22 cellular contexts compared by ENCODE assay signal in the genomic region with DNA sequence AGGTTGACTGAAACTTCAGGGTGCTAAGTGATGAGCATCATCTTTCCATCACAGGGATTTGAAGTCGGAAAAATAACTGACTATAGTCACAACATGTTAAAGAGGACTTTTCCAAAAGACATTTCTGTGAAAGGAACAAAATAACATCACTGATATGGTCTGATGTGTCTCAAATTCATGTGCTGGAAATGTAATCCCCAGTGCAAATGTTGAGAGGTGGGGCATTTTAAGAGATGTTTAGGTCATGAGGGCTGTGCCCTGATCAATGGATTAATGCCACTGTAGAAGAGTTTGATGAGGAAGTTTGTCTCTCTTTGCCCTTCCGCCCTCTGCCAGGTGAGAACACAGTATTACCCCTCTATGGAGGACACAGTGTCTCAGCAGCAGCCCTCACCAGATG.
DNase-seq lines count a peak whose midpoint lies in the region; ATAC-seq and TF ChIP-seq lines count a peak whose summit lies in the region.
"Had no signal": no experiment of that assay in that cellular context is flagged by ENCODE, and none has a peak within 500 bp of the region (broad histone marks: within the 10 kb centered on the region; RNA-seq: fewer than 3 reads in every experiment).

No MANE protein-coding gene starts in this region.

- H3F3A ChIP-seq in GM23338 (replicated peaks; ENCODE audit: low read depth): peaks cover 3% of the 10 kb centered on the region; the same call in 1 of the 2 replicates

- no peak overlapping the region for H3K4me3 ChIP-seq in CD4-positive, CD25-positive, alpha-beta regulatory T cell (ENCODE audit: low read depth, low read length)
- no peak overlapping the region for H3K4me3 ChIP-seq in GM23338
- H3K4me3 ChIP-seq: BLaER1, Peyer's patch, SJCRH30 had no signal

- H3K27ac Mint-ChIP-seq in CD4-positive, CD25-positive, alpha-beta regulatory T cell: peak overlapping the region in 2 of 3 donors; percentile 16 to 67
- peak overlapping the region; percentile 21; the same call in 1 of the 2 replicates for H3K27ac Mint-ChIP-seq in GM23338
- H3K27ac Mint-ChIP-seq in memory B cell: peak overlapping the region; percentile 18
- no peak overlapping the region for H3K27ac Mint-ChIP-seq in activated T-helper 1 cell treated with anti-CD3 and anti-CD28 coated beads, Interleukin-12 subunit alpha, Interleukin-12 subunit beta, Interleukin-2, Interleukin-4 antibody, amounts not matched to agents 30 ng/mL and 10 ng/mL and 1 ng/mL, durations not matched to agents 14 hours and 24 hours and 36 hours

- no peak for DNase-seq in CD4-positive, CD25-positive, alpha-beta regulatory T cell
- no peak for DNase-seq in GM23338 (ENCODE audit: low spot score)
- no peak for DNase-seq in memory B cell (ENCODE audit: low spot score in 2 of 2)
- no peak for DNase-seq in NCI-H2029 (lab: John Stamatoyannopoulos, UW)
- no peak for DNase-seq in SHP77 treated with DMSO at 0.1 percent for 48 hours (lab: John Stamatoyannopoulos, UW)
- no peak for DNase-seq in DMS79 treated with DMSO at 0.1 percent for 48 hours (lab: John Stamatoyannopoulos, UW)
- DNase-seq in activated T-helper 1 cell treated with anti-CD3 and anti-CD28 coated beads, Interleukin-12 subunit alpha, Interleukin-12 subunit beta, Interleukin-2, Interleukin-4 antibody, amounts not matched to agents 30 ng/mL and 10 ng/mL and 1 ng/mL, durations not matched to agents 14 hours and 24 hours and 36 hours (ENCODE audit: low spot score): no peak
- DNase-seq: ACHN; CD4-positive, alpha-beta memory T cell; GOT3; IMR-90; NCI-H1105; NCI-H146; NCI-H2029 treated with DMSO at 0.1 percent for 48 hours; NCI-H2171; NCI-H345; NCI-H524; Peyer's patch; SJCRH30 had no signal

- H3K27me3 Mint-ChIP-seq in CD4-positive, CD25-positive, alpha-beta regulatory T cell: no peaks in the 10 kb centered on the region
- peaks cover 12% of the 10 kb centered on the region for H3K27me3 Mint-ChIP-seq in GM23338 (ENCODE audit: insufficient read depth, low read depth, poor library complexity)
- no peaks in the 10 kb centered on the region for H3K27me3 Mint-ChIP-seq in memory B cell
- no peaks in the 10 kb centered on the region for H3K27me3 Mint-ChIP-seq in activated T-helper 1 cell treated with anti-CD3 and anti-CD28 coated beads, Interleukin-12 subunit alpha, Interleukin-12 subunit beta, Interleukin-2, Interleukin-4 antibody, amounts not matched to agents 30 ng/mL and 10 ng/mL and 1 ng/mL, durations not matched to agents 14 hours and 24 hours and 36 hours (ENCODE audit: insufficient read depth)
- H3K27me3 Mint-ChIP-seq: CD4-positive, alpha-beta memory T cell had no signal

- no peak overlapping the region for H3K27ac ChIP-seq in CD4-positive, CD25-positive, alpha-beta regulatory T cell (ENCODE audit: insufficient read depth, low read length, poor library complexity, severe bottlenecking)
- no peak overlapping the region; the same call in 1 of the 2 replicates for H3K27ac ChIP-seq in GM23338 (ENCODE audit: low read depth)
- peak overlapping the region; percentile 20 for H3K27ac ChIP-seq in cingulate gyrus (ENCODE audit: low read depth, low read length)
- H3K27ac ChIP-seq: BLaER1, Peyer's patch, SJCRH30 had no signal

- H2AFZ ChIP-seq in GM23338: no peak overlapping the region

- no peaks in the 10 kb centered on the region for H3K9me2 ChIP-seq in GM23338 (ENCODE audit: insufficient read depth)

- H3K36me3 ChIP-seq in CD4-positive, CD25-positive, alpha-beta regulatory T cell (ENCODE audit: control insufficient read depth, insufficient read depth, low read length): no peaks in the 10 kb centered on the region
- no peaks in the 10 kb centered on the region for H3K36me3 ChIP-seq in GM23338 (ENCODE audit: insufficient read depth)
- H3K36me3 ChIP-seq: SJCRH30 had no signal

- TF ChIP-seq CTCF in GM23338 (conservative IDR thresholded peaks at IDR 0.05; ENCODE audit: low read depth in 2 of 2): no peak

- no peaks in the 10 kb centered on the region for H3K4me1 ChIP-seq in CD4-positive, CD25-positive, alpha-beta regulatory T cell (ENCODE audit: control insufficient read depth, insufficient read depth, low read length, poor library complexity, severe bottlenecking)
- H3K4me1 ChIP-seq in GM23338 (ENCODE audit: insufficient read depth): no peaks in the 10 kb centered on the region
- H3K4me1 ChIP-seq: Peyer's patch, SJCRH30 had no signal

- intact Hi-C loops in activated T-helper 1 cell treated with anti-CD3 and anti-CD28 coated beads, Interleukin-12 subunit alpha, Interleukin-12 subunit beta, Interleukin-2, Interleukin-4 antibody, amounts not matched to agents 30 ng/mL and 10 ng/mL and 1 ng/mL, durations not matched to agents 14 hours and 24 hours and 36 hours (cut with micrococcal nuclease): no loop called here

- no peaks in the 10 kb centered on the region for H3K9me3 ChIP-seq in CD4-positive, CD25-positive, alpha-beta regulatory T cell (ENCODE audit: control insufficient read depth in 2 of 2, low read length in 2 of 2)
- H3K9me3 ChIP-seq: BLaER1, Peyer's patch, SJCRH30 had no signal

- H3K27me3 ChIP-seq in CD4-positive, CD25-positive, alpha-beta regulatory T cell (ENCODE audit: control insufficient read depth, insufficient read depth, low read length): no peaks in the 10 kb centered on the region
- H3K27me3 ChIP-seq in GM23338 (ENCODE audit: insufficient read depth): no peaks in the 10 kb centered on the region
- H3K27me3 ChIP-seq: BLaER1, Peyer's patch, SJCRH30 had no signal

- peaks cover 0 to 1% (median 0%) of the 10 kb centered on the region in 7 donors for H3K9me3 Mint-ChIP-seq in CD4-positive, CD25-positive, alpha-beta regulatory T cell
- H3K9me3 Mint-ChIP-seq in GM23338 (no peaks in the 10 kb centered on the region), memory B cell (no peaks in the 10 kb centered on the region)
- no peaks in the 10 kb centered on the region for H3K9me3 Mint-ChIP-seq in activated T-helper 1 cell treated with anti-CD3 and anti-CD28 coated beads, Interleukin-12 subunit alpha, Interleukin-12 subunit beta, Interleukin-2, Interleukin-4 antibody, amounts not matched to agents 30 ng/mL and 10 ng/mL and 1 ng/mL, durations not matched to agents 14 hours and 24 hours and 36 hours
- H3K9me3 Mint-ChIP-seq: CD4-positive, alpha-beta memory T cell had no signal

- no peak overlapping the region for H3K4me2 ChIP-seq in GM23338
- H3K4me2 ChIP-seq: BLaER1 had no signal

- peaks cover 2 to 9% (median 5%) of the 10 kb centered on the region in 4 donors for H3K4me1 Mint-ChIP-seq in CD4-positive, CD25-positive, alpha-beta regulatory T cell
- H3K4me1 Mint-ChIP-seq in GM23338 (peaks cover 11% of the 10 kb centered on the region), memory B cell (no peaks in the 10 kb centered on the region)
- H3K4me1 Mint-ChIP-seq in activated T-helper 1 cell treated with anti-CD3 and anti-CD28 coated beads, Interleukin-12 subunit alpha, Interleukin-12 subunit beta, Interleukin-2, Interleukin-4 antibody, amounts not matched to agents 30 ng/mL and 10 ng/mL and 1 ng/mL, durations not matched to agents 14 hours and 24 hours and 36 hours (ENCODE audit: low read depth): no peaks in the 10 kb centered on the region

- H3K36me3 Mint-ChIP-seq in CD4-positive, CD25-positive, alpha-beta regulatory T cell: peaks cover 11% of the 10 kb centered on the region
- H3K36me3 Mint-ChIP-seq in GM23338 (ENCODE audit: low read depth) (peaks cover 21% of the 10 kb centered on the region; the same call in 2 of the 3 replicates), memory B cell (peaks cover 18% of the 10 kb centered on the region)
- H3K36me3 Mint-ChIP-seq in activated T-helper 1 cell treated with anti-CD3 and anti-CD28 coated beads, Interleukin-12 subunit alpha, Interleukin-12 subunit beta, Interleukin-2, Interleukin-4 antibody, amounts not matched to agents 30 ng/mL and 10 ng/mL and 1 ng/mL, durations not matched to agents 14 hours and 24 hours and 36 hours (ENCODE audit: low read depth): peaks cover 4% of the 10 kb centered on the region

- H4K20me1 ChIP-seq in GM23338 (replicated peaks; ENCODE audit: insufficient read depth): 0 out of 2 replicates have a peak, but pooled peaks cover 5% of the 10 kb centered on the region
- H4K20me1 ChIP-seq: BLaER1 had no signal

- no peak for ATAC-seq in CD4-positive, CD25-positive, alpha-beta regulatory T cell (ENCODE audit: low read depth in 2 of 2)
- 0 out of 3 replicates have a peak, but pooled peaks have one; percentile 20 for ATAC-seq in GM23338
- no peak for ATAC-seq in memory B cell (ENCODE audit: low read depth)
- ATAC-seq: HCT116 had no signal

- no peak overlapping the region for H3K4me3 Mint-ChIP-seq in CD4-positive, CD25-positive, alpha-beta regulatory T cell
- no peak overlapping the region for H3K4me3 Mint-ChIP-seq in GM23338
- no peak overlapping the region for H3K4me3 Mint-ChIP-seq in memory B cell
- H3K4me3 Mint-ChIP-seq in activated T-helper 1 cell treated with anti-CD3 and anti-CD28 coated beads, Interleukin-12 subunit alpha, Interleukin-12 subunit beta, Interleukin-2, Interleukin-4 antibody, amounts not matched to agents 30 ng/mL and 10 ng/mL and 1 ng/mL, durations not matched to agents 14 hours and 24 hours and 36 hours: no peak overlapping the region
- H3K4me3 Mint-ChIP-seq: CD4-positive, alpha-beta memory T cell had no signal

- no peaks in the 10 kb centered on the region for H3K79me2 ChIP-seq in GM23338 (replicated peaks; ENCODE audit: insufficient read depth)

TF ChIP-seq in GM23338, 12 proteins besides CTCF, POLR2A, EP300 and RAD21:
- TF ChIP-seq JUNB (IDR thresholded peaks at IDR 0.05; ENCODE audit: unreplicated experiment): no peak
